ENCODE assay signal across 8 cellular contexts in the genomic region with DNA sequence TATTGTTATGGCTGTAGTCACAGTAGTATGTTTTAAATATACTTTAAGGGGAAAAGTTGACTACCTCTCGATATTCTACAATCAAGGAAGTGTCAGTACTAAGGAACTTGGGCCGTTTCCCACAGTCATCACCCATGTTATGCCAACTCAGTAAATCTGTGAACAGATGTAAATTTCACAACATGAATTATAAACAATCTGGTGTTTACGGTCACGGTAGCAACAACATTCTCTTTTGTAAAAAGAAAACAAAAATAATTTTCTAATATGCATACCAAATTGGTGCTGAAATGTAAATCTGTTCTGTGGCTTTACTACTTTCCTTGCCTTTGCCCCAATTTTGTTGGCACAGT. TPM values are rescaled to one million over a fixed set of nuclear protein-coding genes. Genes with fewer than 3 reads are reported as not detected.
DNase-seq lines count a peak whose midpoint lies in the region; TF ChIP-seq lines count a peak whose summit lies in the region.

No MANE protein-coding gene starts in this region.

- BruUV-seq in Caco-2 (replicated peaks; lab: Mats Ljungman, UMichigan), result TSS peak; percentile 34

- DNase-seq in Caco-2, result no peak
- peak; percentile 50 for DNase-seq in RKO (ENCODE audit: low spot score)
- DNase-seq in stimulated activated naive CD4-positive, alpha-beta T cell treated with Interleukin-2 at 50 U/mL for 16 hours (lab: John Stamatoyannopoulos, UW), result no peak
- DNase-seq in kidney glomerular epithelial cell (lab: John Stamatoyannopoulos, UW), result no peak
- DNase-seq in AG08396 (ENCODE audit: low spot score), result no peak
- no peak for DNase-seq in NCI-H2196 (lab: John Stamatoyannopoulos, UW; ENCODE audit: unreplicated experiment)

- H3K27me3 ChIP-seq in Caco-2 (replicated peaks; ENCODE audit: control insufficient read depth, insufficient read depth, low read length) (no peaks in the 10 kb centered on the region), esophagus (ENCODE audit: control insufficient read depth in 1 of 2, insufficient read depth in 2 of 2, low read length in 2 of 2) (no peaks in the 10 kb centered on the region), parathyroid adenoma (ENCODE audit: control insufficient read depth, insufficient read depth, low read length) (no peaks in the 10 kb centered on the region)

- TF ChIP-seq CTCF in Caco-2 (IDR thresholded peaks at IDR 0.05; ENCODE audit: insufficient read depth in 1 of 2, low read depth in 1 of 2, low read length in 1 of 2, severe bottlenecking in 1 of 2, unreplicated experiment in 1 of 2), result no peak
- TF ChIP-seq CTCF in parathyroid adenoma (IDR thresholded peaks at IDR 0.05), result no peak

- H3K79me2 ChIP-seq in parathyroid adenoma, result peaks cover 14% of the 10 kb centered on the region

- no peaks in the 10 kb centered on the region for H3K36me3 ChIP-seq in Caco-2 (ENCODE audit: control insufficient read depth, insufficient read depth, low read length)
- H3K36me3 ChIP-seq in esophagus (ENCODE audit: control insufficient read depth in 2 of 2, insufficient read depth in 2 of 2, low read length in 1 of 2), result no peaks in the 10 kb centered on the region
- H3K36me3 ChIP-seq in parathyroid adenoma (ENCODE audit: control insufficient read depth, insufficient read depth, low read length), result no peaks in the 10 kb centered on the region

- peaks cover 10% of the 10 kb centered on the region for H3K4me1 ChIP-seq in Caco-2
- no peaks in the 10 kb centered on the region for H3K4me1 ChIP-seq in esophagus (ENCODE audit: control insufficient read depth in 2 of 2, insufficient read depth in 2 of 2, low read length in 1 of 2)
- peaks cover 4% of the 10 kb centered on the region for H3K4me1 ChIP-seq in parathyroid adenoma

- H3K4me3 ChIP-seq in Caco-2 (ENCODE audit: low read depth, low read length), result peak overlapping the region; percentile 82
- peak overlapping the region; percentile 93 for H3K4me3 ChIP-seq in esophagus (ENCODE audit: low read depth in 1 of 2, low read length in 2 of 2)
- peak overlapping the region; percentile 74 for H3K4me3 ChIP-seq in parathyroid adenoma (ENCODE audit: low read depth, low read length)

- 0 to 1% methylated on average over 4 of the region's 4 CpGs for WGBS in esophagus, 2 donors

- intact Hi-C loops in Caco-2 (cut with micrococcal nuclease; ENCODE audit: unreplicated experiment), result loop anchor here (2.0 to 10.0 kb wide), 4 partner anchors 69 to 379 kb away; a partner anchor contains a TSS

- H3K36me3 Mint-ChIP-seq in Caco-2 (ENCODE audit: insufficient read depth, unreplicated experiment), result peaks cover 10% of the 10 kb centered on the region

- POLR2A ChIA-PET in Caco-2 (lab: Charles Lee), result interaction anchor here (0.8 kb wide), 1 partner anchor 210 kb away, joined by 3 read pairs; no protein-coding TSS in a partner anchor

- CTCF ChIA-PET in Caco-2 (lab: Charles Lee), result interaction anchor here (1.2 to 1.7 kb wide), 3 partner anchors 8 to 204 kb away, joined by 3 to 5 read pairs (median 5); no protein-coding TSS in a partner anchor

- H3K9me3 Mint-ChIP-seq in Caco-2 (ENCODE audit: unreplicated experiment), result no peaks in the 10 kb centered on the region

- no peaks in the 10 kb centered on the region for H3K27me3 Mint-ChIP-seq in Caco-2 (ENCODE audit: insufficient read depth, unreplicated experiment)

- peak overlapping the region; percentile 95 for H2AFZ ChIP-seq in parathyroid adenoma

- peak overlapping the region; percentile 95 for H3K27ac Mint-ChIP-seq in Caco-2 (ENCODE audit: unreplicated experiment)

- H3K4me2 ChIP-seq in parathyroid adenoma (ENCODE audit: low read length), result peak overlapping the region; percentile 88

- peaks cover 7% of the 10 kb centered on the region for H3K4me1 Mint-ChIP-seq in Caco-2 (ENCODE audit: low read depth, unreplicated experiment)

- H3K9ac ChIP-seq in parathyroid adenoma, result peak overlapping the region; percentile 87

- H3K9me3 ChIP-seq in Caco-2 (no peaks in the 10 kb centered on the region), esophagus (ENCODE audit: control insufficient read depth in 2 of 2, insufficient read depth in 1 of 2, low read depth in 1 of 2, low read length in 1 of 2) (no peaks in the 10 kb centered on the region), parathyroid adenoma (ENCODE audit: control insufficient read depth, low read length) (no peaks in the 10 kb centered on the region)

- peak overlapping the region; percentile 98 for H3K4me3 Mint-ChIP-seq in Caco-2 (ENCODE audit: unreplicated experiment)

- peak overlapping the region in 1 of 2 donors; percentile 98 for H3K27ac ChIP-seq in esophagus (ENCODE audit: low read depth in 2 of 2, low read length in 1 of 2)
- peak overlapping the region; percentile 93 for H3K27ac ChIP-seq in parathyroid adenoma

RNA-seq across cellular contexts. Expression of a gene that starts 1.2 kb away (rescaled TPM):
- 48.7 and 50.6 TPM in 2 replicates for total RNA-seq in Caco-2 (2022)
- polyA plus RNA-seq in esophagus, result 10 to 100 TPM; 39.2 to 49.4 TPM
